Comparison of ENCODE assay signal across 13 cellular contexts in the genomic region with DNA sequence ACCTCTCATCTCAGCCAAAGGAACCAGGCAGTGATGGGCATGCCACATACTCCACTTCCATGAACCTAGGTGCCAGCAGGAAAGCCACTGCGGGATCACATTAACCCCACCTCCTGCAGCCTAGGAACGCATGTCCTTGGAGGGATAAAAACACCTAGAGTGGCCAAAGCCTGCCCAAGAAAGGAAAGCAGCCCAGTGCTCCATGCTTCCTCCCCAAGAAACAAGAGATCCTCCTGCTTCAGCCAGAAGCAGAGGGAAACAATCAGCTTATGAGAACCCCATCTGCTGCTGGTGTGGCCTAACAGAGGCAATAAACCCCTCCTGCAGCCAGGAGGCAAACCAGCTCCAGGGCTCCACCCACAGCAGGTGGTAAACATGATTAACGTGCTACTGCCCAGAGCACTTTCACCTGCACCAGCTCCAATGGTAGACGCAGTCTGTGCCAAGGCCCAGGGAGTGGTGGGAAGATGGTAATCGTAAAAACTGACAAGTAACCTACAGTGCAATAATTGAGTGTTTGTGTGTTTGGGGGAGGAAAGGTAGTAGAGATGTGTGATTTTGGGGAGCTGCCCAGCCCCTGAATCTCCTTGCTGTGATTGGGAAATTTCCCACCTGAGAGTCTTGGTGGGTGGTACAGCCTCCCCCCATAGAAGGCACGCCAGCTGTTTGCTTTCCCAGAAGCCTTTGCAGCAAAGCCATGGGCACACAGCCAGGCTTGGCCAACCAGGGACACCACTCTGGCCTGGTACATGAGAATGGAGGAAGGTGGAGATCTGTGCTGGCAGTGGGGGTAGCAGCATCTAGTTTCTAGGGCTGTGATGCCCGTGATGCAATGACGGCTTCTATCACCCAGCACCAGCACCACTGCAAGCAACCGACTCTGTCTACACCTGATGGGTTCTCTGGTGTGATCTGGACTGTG. TPM values are rescaled to one million over a fixed set of nuclear protein-coding genes. Genes with fewer than 3 reads are reported as not detected.
A peak's percentile ranks its signal among the peaks of the same experiment; 100 is the strongest.
DNase-seq lines count a peak whose midpoint lies in the region; ATAC-seq and TF ChIP-seq lines count a peak whose summit lies in the region.
"Had no signal": no experiment of that assay in that cellular context is flagged by ENCODE, and none has a peak within 500 bp of the region (broad histone marks: within the 10 kb centered on the region; RNA-seq: fewer than 3 reads in every experiment).

No MANE protein-coding gene starts in this region.

- peaks cover 14% of the 10 kb centered on the region for H3K36me3 Mint-ChIP-seq in activated naive CD8-positive, alpha-beta T cell treated with anti-CD3 and anti-CD28 coated beads, Interleukin-2, amount 10 ng/mL, durations not matched to agents 7 days and 5 days
- H3K36me3 Mint-ChIP-seq in activated naive CD8-positive, alpha-beta T cell treated with anti-CD3 and anti-CD28 coated beads for 36 hours: peaks cover 32% of the 10 kb centered on the region
- peaks cover 11% of the 10 kb centered on the region for H3K36me3 Mint-ChIP-seq in stimulated activated memory B cell treated with anti-CD40 and anti-IgM and Interleukin-4, amounts not matched to agents 10 μg/mL and 1 μg/mL and 100 μg/mL, for 72 hours
- H3K36me3 Mint-ChIP-seq: mesothelial cell of epicardium had no signal

- H3K4me3 Mint-ChIP-seq in activated naive CD8-positive, alpha-beta T cell treated with anti-CD3 and anti-CD28 coated beads, Interleukin-2, amount 10 ng/mL, durations not matched to agents 7 days and 5 days: no peak overlapping the region
- no peak overlapping the region for H3K4me3 Mint-ChIP-seq in activated naive CD8-positive, alpha-beta T cell treated with anti-CD3 and anti-CD28 coated beads for 36 hours
- H3K4me3 Mint-ChIP-seq in stimulated activated memory B cell treated with anti-CD40 and anti-IgM and Interleukin-4, amounts not matched to agents 10 μg/mL and 1 μg/mL and 100 μg/mL, for 72 hours: no peak overlapping the region
- H3K4me3 Mint-ChIP-seq: mesothelial cell of epicardium had no signal

- peak overlapping the region; percentile 48 for H3K27ac Mint-ChIP-seq in activated naive CD8-positive, alpha-beta T cell treated with anti-CD3 and anti-CD28 coated beads, Interleukin-2, amount 10 ng/mL, durations not matched to agents 7 days and 5 days
- H3K27ac Mint-ChIP-seq in activated naive CD8-positive, alpha-beta T cell treated with anti-CD3 and anti-CD28 coated beads for 36 hours: no peak overlapping the region
- H3K27ac Mint-ChIP-seq in stimulated activated memory B cell treated with anti-CD40 and anti-IgM and Interleukin-4, amounts not matched to agents 10 μg/mL and 1 μg/mL and 100 μg/mL, for 72 hours: peak overlapping the region; percentile 22
- H3K27ac Mint-ChIP-seq: mesothelial cell of epicardium had no signal

- H3K27ac ChIP-seq in body of pancreas: peak overlapping the region in 1 of 4 donors; percentile 2
- H3K27ac ChIP-seq: right atrium auricular region had no signal

- peak in 6 of 7 experiments; percentile 10 to 68 (median 46) for TF ChIP-seq CTCF in body of pancreas (IDR thresholded peaks at IDR 0.05)

- POLR2A ChIA-PET in activated naive CD8-positive, alpha-beta T cell treated with anti-CD3 and anti-CD28 coated beads, Interleukin-2, amount 10 ng/mL, durations not matched to agents 7 days and 5 days (lab: Charles Lee): no interaction called here

- intact Hi-C loops in body of pancreas (cut with DNase I): no loop called here

- TF ChIP-seq POLR2A in body of pancreas (IDR thresholded peaks at IDR 0.05): no peak

- H3K36me3 ChIP-seq in body of pancreas (replicated peaks in 1 of 2; ENCODE audit: insufficient read depth in 1 of 2, low read depth in 2 of 2): no peaks in the 10 kb centered on the region
- H3K36me3 ChIP-seq: breast epithelium had no signal

- H3K4me3 ChIP-seq in body of pancreas: no peak overlapping the region
- H3K4me3 ChIP-seq: breast epithelium, right atrium auricular region had no signal

- ATAC-seq in activated naive CD8-positive, alpha-beta T cell treated with anti-CD3 and anti-CD28 coated beads, Interleukin-2, amount 10 ng/mL, durations not matched to agents 7 days and 5 days (ENCODE audit: low read depth): no peak
- ATAC-seq in body of pancreas (peak; percentile 46), GM18498 (IDR thresholded peaks at IDR 0.05; ENCODE audit: unreplicated experiment) (no peak)
- ATAC-seq in stimulated activated memory B cell treated with anti-CD40 and anti-IgM and Interleukin-4, amounts not matched to agents 10 μg/mL and 1 μg/mL and 100 μg/mL, for 72 hours: no peak

- WGBS in body of pancreas, 2 donors: 34 to 46% methylated on average over 7 to 9 of the region's 9 CpGs

- H3K9me3 ChIP-seq in body of pancreas: no peaks in the 10 kb centered on the region
- H3K9me3 ChIP-seq: breast epithelium, right atrium auricular region had no signal

- peaks cover 2% of the 10 kb centered on the region for H3K9me3 Mint-ChIP-seq in activated naive CD8-positive, alpha-beta T cell treated with anti-CD3 and anti-CD28 coated beads, Interleukin-2, amount 10 ng/mL, durations not matched to agents 7 days and 5 days
- peaks cover 4% of the 10 kb centered on the region for H3K9me3 Mint-ChIP-seq in activated naive CD8-positive, alpha-beta T cell treated with anti-CD3 and anti-CD28 coated beads for 36 hours
- no peaks in the 10 kb centered on the region for H3K9me3 Mint-ChIP-seq in stimulated activated memory B cell treated with anti-CD40 and anti-IgM and Interleukin-4, amounts not matched to agents 10 μg/mL and 1 μg/mL and 100 μg/mL, for 72 hours
- H3K9me3 Mint-ChIP-seq: mesothelial cell of epicardium had no signal

- H3K27me3 ChIP-seq in body of pancreas: no peaks in the 10 kb centered on the region
- H3K27me3 ChIP-seq: breast epithelium, right atrium auricular region had no signal

- no peaks in the 10 kb centered on the region for H3K27me3 Mint-ChIP-seq in activated naive CD8-positive, alpha-beta T cell treated with anti-CD3 and anti-CD28 coated beads, Interleukin-2, amount 10 ng/mL, durations not matched to agents 7 days and 5 days
- H3K27me3 Mint-ChIP-seq in activated naive CD8-positive, alpha-beta T cell treated with anti-CD3 and anti-CD28 coated beads for 36 hours: no peaks in the 10 kb centered on the region
- no peaks in the 10 kb centered on the region for H3K27me3 Mint-ChIP-seq in stimulated activated memory B cell treated with anti-CD40 and anti-IgM and Interleukin-4, amounts not matched to agents 10 μg/mL and 1 μg/mL and 100 μg/mL, for 72 hours

- DNase-seq in activated naive CD8-positive, alpha-beta T cell treated with anti-CD3 and anti-CD28 coated beads, Interleukin-2, amount 10 ng/mL, durations not matched to agents 7 days and 5 days: no peak
- DNase-seq in activated naive CD8-positive, alpha-beta T cell treated with anti-CD3 and anti-CD28 coated beads for 36 hours: no peak
- DNase-seq in NCI-H2171 (lab: John Stamatoyannopoulos, UW) (peak; percentile 76), body of pancreas (peak; percentile 54 to 79 (median 72)), NCI-H446 (lab: John Stamatoyannopoulos, UW) (no peak)
- no peak for DNase-seq in activated T-cell treated with anti-CD3 and anti-CD28 coated beads, Interleukin-2, amount 50 U/mL, for 1 hour
- DNase-seq: activated CD4-positive, alpha-beta T cell treated with anti-CD3 and anti-CD28 coated beads for 4 hours; hippocampal formation had no signal

- peaks cover 20% of the 10 kb centered on the region for H3K4me1 ChIP-seq in body of pancreas
- H3K4me1 ChIP-seq: breast epithelium had no signal

- peaks cover 28% of the 10 kb centered on the region for H3K4me1 Mint-ChIP-seq in activated naive CD8-positive, alpha-beta T cell treated with anti-CD3 and anti-CD28 coated beads, Interleukin-2, amount 10 ng/mL, durations not matched to agents 7 days and 5 days
- peaks cover 27% of the 10 kb centered on the region for H3K4me1 Mint-ChIP-seq in activated naive CD8-positive, alpha-beta T cell treated with anti-CD3 and anti-CD28 coated beads for 36 hours
- peaks cover 71% of the 10 kb centered on the region for H3K4me1 Mint-ChIP-seq in stimulated activated memory B cell treated with anti-CD40 and anti-IgM and Interleukin-4, amounts not matched to agents 10 μg/mL and 1 μg/mL and 100 μg/mL, for 72 hours

RNA-seq across cellular contexts. Expression of gene TBC1D7, which starts 50.6 kb away (rescaled TPM):
- 10 to 100 TPM; 19.0 to 23.5 TPM for total RNA-seq in activated naive CD8-positive, alpha-beta T cell treated with anti-CD3 and anti-CD28 coated beads, Interleukin-2, amount 10 ng/mL, durations not matched to agents 7 days and 5 days
- 10 to 100 TPM; 20.2 to 20.6 TPM for total RNA-seq in activated naive CD8-positive, alpha-beta T cell treated with anti-CD3 and anti-CD28 coated beads for 36 hours
- total RNA-seq in body of pancreas: 10 to 100 TPM; 12.5 to 15.2 TPM

Comparison
In these comparisons a context has a peak if more than half of its experiments do, and no peak if none do; other contexts are left out.
1. DNase-seq: peak in NCI-H2171 (single experiment) and body of pancreas (4 of 4); none in activated naive CD8-positive, alpha-beta T cell treated with anti-CD3 and anti-CD28 coated beads, Interleukin-2, amount 10 ng/mL, durations not matched to agents 7 days and 5 days (single experiment), activated naive CD8-positive, alpha-beta T cell treated with anti-CD3 and anti-CD28 coated beads for 36 hours (single experiment), NCI-H446 (0 of 2) and activated T-cell treated with anti-CD3 and anti-CD28 coated beads, Interleukin-2, amount 50 U/mL, for 1 hour (single experiment).